ENCODE assay signal across 29 cellular contexts in the genomic region with DNA sequence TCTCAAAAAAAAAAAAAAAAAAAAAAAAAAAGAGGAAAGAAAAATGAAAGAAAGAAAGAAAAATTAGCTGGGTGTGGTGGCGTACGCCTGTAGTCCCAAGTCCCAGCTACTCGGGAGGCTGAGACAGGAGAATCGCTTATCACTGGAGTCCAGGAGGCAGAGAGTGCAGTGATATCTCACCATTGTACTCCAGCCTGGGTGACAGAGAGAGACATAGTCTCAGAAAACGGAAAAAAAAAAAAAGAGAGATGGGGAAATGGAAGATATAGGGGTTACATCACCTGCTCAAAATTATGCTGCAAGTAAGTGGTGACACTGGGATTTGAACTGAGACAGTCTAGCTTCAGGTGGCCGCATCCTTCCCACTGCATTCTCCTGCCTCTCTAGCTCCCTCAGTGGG.
"Had no signal": no experiment of that assay in that cellular context is flagged by ENCODE, and none has a peak within 500 bp of the region (broad histone marks: within the 10 kb centered on the region; RNA-seq: fewer than 3 reads in every experiment).

No MANE protein-coding gene starts in this region.

- H3K4me2 ChIP-seq: hepatocyte had no signal

- H3K9me3 ChIP-seq: esophagus muscularis mucosa, gastroesophageal sphincter, heart left ventricle, mucosa of descending colon, ovary, psoas muscle, sigmoid colon, stomach, thyroid gland, vagina had no signal

- H3K27me3 Mint-ChIP-seq: memory B cell, naive B cell had no signal

- DNase-seq: dermis blood vessel endothelial cell; effector memory CD4-positive, alpha-beta T cell; foreskin keratinocyte; heart left ventricle; kidney; mucosa of descending colon; naive B cell; occipital lobe; ovary; posterior cingulate gyrus; psoas muscle; right cardiac atrium; sigmoid colon; stimulated activated CD4-positive, alpha-beta T cell treated with anti-CD3 and anti-CD28 coated beads, Interleukin-2, amount 100 ng/mL, for 24 hours; stimulated activated CD4-positive, alpha-beta T cell treated with anti-CD3 and anti-CD28 coated beads, Interleukin-4, amount 100 ng/mL, for 24 hours; stimulated activated naive CD4-positive, alpha-beta T cell treated with Interleukin-2 at 50 U/mL for 16 hours; stomach; thyroid gland; trophoblast cell had no signal

- H3K4me3 Mint-ChIP-seq: memory B cell; mesothelial cell of epicardium; naive B cell; nephron; stimulated activated effector memory CD8-positive, alpha-beta T cell treated with anti-CD3 and anti-CD28 coated beads, Interleukin-12 subunit alpha, Interleukin-12 subunit beta, amount 100 ng/mL, for 72 hours had no signal

- H3K4me3 ChIP-seq: esophagus muscularis mucosa, gastroesophageal sphincter, heart left ventricle, hepatocyte, lung, mucosa of descending colon, ovary, psoas muscle, sigmoid colon, stomach, thyroid gland, vagina had no signal

- ATAC-seq: foreskin keratinocyte; gastroesophageal sphincter; heart left ventricle; left lobe of liver; mucosa of descending colon; psoas muscle; right cardiac atrium; stimulated activated effector memory CD8-positive, alpha-beta T cell treated with anti-CD3 and anti-CD28 coated beads, Interleukin-12 subunit alpha, Interleukin-12 subunit beta, amount 100 ng/mL, for 72 hours had no signal

- H3K27ac Mint-ChIP-seq: memory B cell; mesothelial cell of epicardium; stimulated activated effector memory CD8-positive, alpha-beta T cell treated with anti-CD3 and anti-CD28 coated beads, Interleukin-12 subunit alpha, Interleukin-12 subunit beta, amount 100 ng/mL, for 72 hours had no signal

- H3K9me3 Mint-ChIP-seq: memory B cell; mesothelial cell of epicardium; naive B cell; nephron; stimulated activated effector memory CD8-positive, alpha-beta T cell treated with anti-CD3 and anti-CD28 coated beads, Interleukin-12 subunit alpha, Interleukin-12 subunit beta, amount 100 ng/mL, for 72 hours had no signal

- H2AFZ ChIP-seq: hepatocyte had no signal

- H3K27ac ChIP-seq: esophagus muscularis mucosa, foreskin keratinocyte, gastroesophageal sphincter, heart left ventricle, hepatocyte, ovary, psoas muscle, sigmoid colon, stomach, thyroid gland, vagina had no signal

- H3K36me3 Mint-ChIP-seq: memory B cell, mesothelial cell of epicardium, naive B cell had no signal

- H3K27me3 ChIP-seq: esophagus muscularis mucosa, foreskin keratinocyte, gastroesophageal sphincter, heart left ventricle, hepatocyte, ovary, sigmoid colon, stomach, thyroid gland, vagina had no signal

- H3K36me3 ChIP-seq: esophagus muscularis mucosa, gastroesophageal sphincter, heart left ventricle, ovary, sigmoid colon, stomach, thyroid gland, vagina had no signal
